In genomic region chr6:119541132-119541905, GRCh38 we compare ENCODE assay signal across 10 cellular contexts.
DNase-seq lines count a peak whose midpoint lies in the region; ATAC-seq and TF ChIP-seq lines count a peak whose summit lies in the region.
"Had no signal": no experiment of that assay in that cellular context is flagged by ENCODE, and none has a peak within 500 bp of the region (broad histone marks: within the 10 kb centered on the region; RNA-seq: fewer than 3 reads in every experiment).

No MANE protein-coding gene starts in this region.

- H3K27ac ChIP-seq in RWPE2 (ENCODE audit: poor library complexity, severe bottlenecking): peak overlapping the region; percentile 76
- H3K27ac ChIP-seq: right lobe of liver had no signal

- H3K36me3 Mint-ChIP-seq in stimulated activated effector memory CD8-positive, alpha-beta T cell treated with anti-CD3 and anti-CD28 coated beads, Interleukin-12 subunit alpha, Interleukin-12 subunit beta, amount 100 ng/mL, for 72 hours: no peaks in the 10 kb centered on the region

- TF ChIP-seq CTCF in RWPE2 (IDR thresholded peaks at IDR 0.05; ENCODE audit: poor library complexity, severe bottlenecking): no peak
- no peak for TF ChIP-seq CTCF in GM13976 (IDR thresholded peaks at IDR 0.05; ENCODE audit: borderline replicate concordance, control extremely low read depth, extremely low read depth, insufficient read depth, missing control alignments)

- in situ Hi-C loops in GM13976 (cut with MboI; ENCODE audit: low sequenced_read_pairs, unreplicated experiment): no loop called here

- no peak overlapping the region for H3K4me3 ChIP-seq in RWPE2 (ENCODE audit: severe bottlenecking)
- H3K4me3 ChIP-seq: right lobe of liver had no signal

- peak overlapping the region; percentile 6 for H3K27ac Mint-ChIP-seq in stimulated activated effector memory CD8-positive, alpha-beta T cell treated with anti-CD3 and anti-CD28 coated beads, Interleukin-12 subunit alpha, Interleukin-12 subunit beta, amount 100 ng/mL, for 72 hours

- ATAC-seq in RWPE2 (ENCODE audit: low read depth) (peak; percentile 97), HG03139 (IDR thresholded peaks at IDR 0.05; ENCODE audit: unreplicated experiment) (no peak)
- ATAC-seq in stimulated activated effector memory CD8-positive, alpha-beta T cell treated with anti-CD3 and anti-CD28 coated beads, Interleukin-12 subunit alpha, Interleukin-12 subunit beta, amount 100 ng/mL, for 72 hours: no peak

- peak; percentile 100 for DNase-seq in GM04503 (ENCODE audit: low read depth)
- DNase-seq in RWPE2 (ENCODE audit: low spot score): no peak
- peak; percentile 85 for DNase-seq in glomerular visceral epithelial cell (ENCODE audit: extremely low spot score)
- no peak for DNase-seq in stimulated activated effector memory CD8-positive, alpha-beta T cell treated with anti-CD3 and anti-CD28 coated beads, Interleukin-12 subunit alpha, Interleukin-12 subunit beta, amount 100 ng/mL, for 72 hours (ENCODE audit: low spot score in 2 of 2)
- DNase-seq in GM13976 (ENCODE audit: low spot score): no peak
- DNase-seq in NCI-H1105 treated with DMSO at 0.1 percent for 48 hours (lab: John Stamatoyannopoulos, UW): no peak
- DNase-seq in NCI-H510A treated with DMSO at 0.1 percent for 48 hours (lab: John Stamatoyannopoulos, UW): no peak
- DNase-seq: Kasumi-1, right lobe of liver had no signal

- peaks cover 16% of the 10 kb centered on the region for H3K4me1 ChIP-seq in RWPE2 (ENCODE audit: insufficient read depth, poor library complexity, severe bottlenecking)
- H3K4me1 ChIP-seq: right lobe of liver had no signal

- no peaks in the 10 kb centered on the region for H3K36me3 ChIP-seq in RWPE2 (ENCODE audit: low read depth)
- H3K36me3 ChIP-seq: right lobe of liver had no signal

- H3K4me1 Mint-ChIP-seq in stimulated activated effector memory CD8-positive, alpha-beta T cell treated with anti-CD3 and anti-CD28 coated beads, Interleukin-12 subunit alpha, Interleukin-12 subunit beta, amount 100 ng/mL, for 72 hours: no peaks in the 10 kb centered on the region

- no peak overlapping the region for H3K4me3 Mint-ChIP-seq in stimulated activated effector memory CD8-positive, alpha-beta T cell treated with anti-CD3 and anti-CD28 coated beads, Interleukin-12 subunit alpha, Interleukin-12 subunit beta, amount 100 ng/mL, for 72 hours

- H3K27me3 ChIP-seq in RWPE2 (ENCODE audit: insufficient read depth, poor library complexity, severe bottlenecking): no peaks in the 10 kb centered on the region
- H3K27me3 ChIP-seq: right lobe of liver had no signal

- H3K9me3 Mint-ChIP-seq in stimulated activated effector memory CD8-positive, alpha-beta T cell treated with anti-CD3 and anti-CD28 coated beads, Interleukin-12 subunit alpha, Interleukin-12 subunit beta, amount 100 ng/mL, for 72 hours: no peaks in the 10 kb centered on the region

- H3K9me3 ChIP-seq in RWPE2 (ENCODE audit: severe bottlenecking): no peaks in the 10 kb centered on the region
- H3K9me3 ChIP-seq: right lobe of liver had no signal

Comparison
In these comparisons a context has a peak if more than half of its experiments do, and no peak if none do; other contexts are left out.
1. DNase-seq: peak in GM04503 (single experiment) and glomerular visceral epithelial cell (single experiment); none in RWPE2 (single experiment), stimulated activated effector memory CD8-positive, alpha-beta T cell treated with anti-CD3 and anti-CD28 coated beads, Interleukin-12 subunit alpha, Interleukin-12 subunit beta, amount 100 ng/mL, for 72 hours (0 of 2), GM13976 (single experiment), NCI-H1105 treated with DMSO at 0.1 percent for 48 hours (single experiment) and NCI-H510A treated with DMSO at 0.1 percent for 48 hours (single experiment).